ENCODE assay signal across 1 cellular context in the genomic region with DNA sequence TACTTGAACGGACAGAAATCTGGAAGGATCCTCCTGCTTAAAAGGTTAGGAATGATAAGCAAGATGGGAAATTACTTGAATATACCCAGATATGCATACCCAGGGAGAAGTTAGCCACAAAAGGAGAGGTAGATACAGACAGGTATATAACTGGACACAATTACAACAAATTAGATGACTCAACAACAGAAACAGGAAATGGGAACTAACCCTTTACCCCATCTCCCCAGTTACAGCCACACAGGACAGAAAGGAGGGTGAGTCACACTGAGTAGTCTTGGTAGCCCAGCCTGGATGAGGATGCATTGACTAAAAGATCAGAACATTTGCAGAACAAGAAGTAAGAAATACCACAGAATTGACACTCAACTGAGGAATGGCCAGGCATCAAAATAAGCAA.
A peak's percentile ranks its signal among the peaks of the same experiment; 100 is the strongest.
TF ChIP-seq lines count a peak whose summit lies in the region.

No MANE protein-coding gene starts in this region.

TF ChIP-seq in K562, 482 proteins besides CTCF, POLR2A, EP300 and RAD21 (continued from another document and continues in another):
- no peak for TF ChIP-seq ZFX (CRISPR knock-in tag; IDR thresholded peaks at IDR 0.05)
- TF ChIP-seq ZFP36 (IDR thresholded peaks at IDR 0.05; ENCODE audit: low read depth, low read length, partially characterized antibody), result no peak
- no peak for TF ChIP-seq KLF1 (tag; IDR thresholded peaks at IDR 0.05)
- TF ChIP-seq, protein P1, sequence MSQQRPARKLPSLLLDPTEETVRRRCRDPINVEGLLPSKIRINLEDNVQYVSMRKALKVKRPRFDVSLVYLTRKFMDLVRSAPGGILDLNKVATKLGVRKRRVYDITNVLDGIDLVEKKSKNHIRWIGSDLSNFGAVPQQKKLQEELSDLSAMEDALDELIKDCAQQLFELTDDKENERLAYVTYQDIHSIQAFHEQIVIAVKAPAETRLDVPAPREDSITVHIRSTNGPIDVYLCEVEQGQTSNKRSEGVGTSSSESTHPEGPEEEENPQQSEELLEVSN (IDR thresholded peaks at IDR 0.05; ENCODE audit: borderline replicate concordance in 1 of 2, extremely low read depth in 1 of 2, insufficient read depth in 1 of 2, insufficient read length in 1 of 2, low read depth in 1 of 2, low read length in 1 of 2, poor library complexity in 1 of 2, severe bottlenecking in 1 of 2), result no peak
- peak; percentile 46; the same call in 1 of the 2 replicates for TF ChIP-seq NFE2 (IDR thresholded peaks at IDR 0.05; ENCODE audit: low read depth)
- no peak for TF ChIP-seq EZH2 (IDR thresholded peaks at IDR 0.05; ENCODE audit: borderline replicate concordance, low read depth, low read length)
- TF ChIP-seq SMAD3 (CRISPR knock-in tag; conservative IDR thresholded peaks at IDR 0.05), result no peak
- TF ChIP-seq, protein P2, sequence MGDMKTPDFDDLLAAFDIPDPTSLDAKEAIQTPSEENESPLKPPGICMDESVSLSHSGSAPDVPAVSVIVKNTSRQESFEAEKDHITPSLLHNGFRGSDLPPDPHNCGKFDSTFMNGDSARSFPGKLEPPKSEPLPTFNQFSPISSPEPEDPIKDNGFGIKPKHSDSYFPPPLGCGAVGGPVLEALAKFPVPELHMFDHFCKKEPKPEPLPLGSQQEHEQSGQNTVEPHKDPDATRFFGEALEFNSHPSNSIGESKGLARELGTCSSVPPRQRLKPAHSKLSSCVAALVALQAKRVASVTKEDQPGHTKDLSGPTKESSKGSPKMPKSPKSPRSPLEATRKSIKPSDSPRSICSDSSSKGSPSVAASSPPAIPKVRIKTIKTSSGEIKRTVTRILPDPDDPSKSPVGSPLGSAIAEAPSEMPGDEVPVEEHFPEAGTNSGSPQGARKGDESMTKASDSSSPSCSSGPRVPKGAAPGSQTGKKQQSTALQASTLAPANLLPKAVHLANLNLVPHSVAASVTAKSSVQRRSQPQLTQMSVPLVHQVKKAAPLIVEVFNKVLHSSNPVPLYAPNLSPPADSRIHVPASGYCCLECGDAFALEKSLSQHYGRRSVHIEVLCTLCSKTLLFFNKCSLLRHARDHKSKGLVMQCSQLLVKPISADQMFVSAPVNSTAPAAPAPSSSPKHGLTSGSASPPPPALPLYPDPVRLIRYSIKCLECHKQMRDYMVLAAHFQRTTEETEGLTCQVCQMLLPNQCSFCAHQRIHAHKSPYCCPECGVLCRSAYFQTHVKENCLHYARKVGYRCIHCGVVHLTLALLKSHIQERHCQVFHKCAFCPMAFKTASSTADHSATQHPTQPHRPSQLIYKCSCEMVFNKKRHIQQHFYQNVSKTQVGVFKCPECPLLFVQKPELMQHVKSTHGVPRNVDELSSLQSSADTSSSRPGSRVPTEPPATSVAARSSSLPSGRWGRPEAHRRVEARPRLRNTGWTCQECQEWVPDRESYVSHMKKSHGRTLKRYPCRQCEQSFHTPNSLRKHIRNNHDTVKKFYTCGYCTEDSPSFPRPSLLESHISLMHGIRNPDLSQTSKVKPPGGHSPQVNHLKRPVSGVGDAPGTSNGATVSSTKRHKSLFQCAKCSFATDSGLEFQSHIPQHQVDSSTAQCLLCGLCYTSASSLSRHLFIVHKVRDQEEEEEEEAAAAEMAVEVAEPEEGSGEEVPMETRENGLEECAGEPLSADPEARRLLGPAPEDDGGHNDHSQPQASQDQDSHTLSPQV (IDR thresholded peaks at IDR 0.05), result 0 out of 2 replicates have a peak, but pooled peaks have one; percentile 30
- TF ChIP-seq MAFK (IDR thresholded peaks at IDR 0.05; ENCODE audit: low read length), result peak; percentile 17; the same call in 1 of the 2 replicates
- TF ChIP-seq, protein P3, sequence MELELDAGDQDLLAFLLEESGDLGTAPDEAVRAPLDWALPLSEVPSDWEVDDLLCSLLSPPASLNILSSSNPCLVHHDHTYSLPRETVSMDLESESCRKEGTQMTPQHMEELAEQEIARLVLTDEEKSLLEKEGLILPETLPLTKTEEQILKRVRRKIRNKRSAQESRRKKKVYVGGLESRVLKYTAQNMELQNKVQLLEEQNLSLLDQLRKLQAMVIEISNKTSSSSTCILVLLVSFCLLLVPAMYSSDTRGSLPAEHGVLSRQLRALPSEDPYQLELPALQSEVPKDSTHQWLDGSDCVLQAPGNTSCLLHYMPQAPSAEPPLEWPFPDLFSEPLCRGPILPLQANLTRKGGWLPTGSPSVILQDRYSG (tag; conservative IDR thresholded peaks at IDR 0.05; ENCODE audit: low read depth), result no peak
- no peak for TF ChIP-seq JUNB (CRISPR knock-in tag; conservative IDR thresholded peaks at IDR 0.05)
- TF ChIP-seq, protein P4, sequence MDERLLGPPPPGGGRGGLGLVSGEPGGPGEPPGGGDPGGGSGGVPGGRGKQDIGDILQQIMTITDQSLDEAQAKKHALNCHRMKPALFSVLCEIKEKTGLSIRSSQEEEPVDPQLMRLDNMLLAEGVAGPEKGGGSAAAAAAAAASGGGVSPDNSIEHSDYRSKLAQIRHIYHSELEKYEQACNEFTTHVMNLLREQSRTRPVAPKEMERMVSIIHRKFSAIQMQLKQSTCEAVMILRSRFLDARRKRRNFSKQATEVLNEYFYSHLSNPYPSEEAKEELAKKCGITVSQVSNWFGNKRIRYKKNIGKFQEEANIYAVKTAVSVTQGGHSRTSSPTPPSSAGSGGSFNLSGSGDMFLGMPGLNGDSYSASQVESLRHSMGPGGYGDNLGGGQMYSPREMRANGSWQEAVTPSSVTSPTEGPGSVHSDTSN (CRISPR knock-in tag; IDR thresholded peaks at IDR 0.05; ENCODE audit: low read depth), result no peak
- TF ChIP-seq, protein P4 (tag; conservative IDR thresholded peaks at IDR 0.05; ENCODE audit: low read depth), result no peak
- TF ChIP-seq, protein P5, sequence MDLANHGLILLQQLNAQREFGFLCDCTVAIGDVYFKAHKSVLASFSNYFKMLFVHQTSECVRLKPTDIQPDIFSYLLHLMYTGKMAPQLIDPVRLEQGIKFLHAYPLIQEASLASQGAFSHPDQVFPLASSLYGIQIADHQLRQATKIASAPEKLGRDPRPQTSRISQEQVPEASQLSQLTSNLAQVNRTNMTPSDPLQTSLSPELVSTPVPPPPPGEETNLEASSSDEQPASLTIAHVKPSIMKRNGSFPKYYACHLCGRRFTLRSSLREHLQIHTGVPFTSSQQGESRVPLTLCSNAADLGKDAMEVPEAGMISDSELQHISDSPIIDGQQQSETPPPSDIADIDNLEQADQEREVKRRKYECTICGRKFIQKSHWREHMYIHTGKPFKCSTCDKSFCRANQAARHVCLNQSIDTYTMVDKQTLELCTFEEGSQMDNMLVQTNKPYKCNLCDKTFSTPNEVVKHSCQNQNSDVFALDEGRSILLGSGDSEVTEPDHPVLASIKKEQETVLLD (IDR thresholded peaks at IDR 0.05), result no peak
- TF ChIP-seq CBFA2T2 (conservative IDR thresholded peaks at IDR 0.05), result no peak
- no peak for TF ChIP-seq GABPB2 (CRISPR knock-in tag; conservative IDR thresholded peaks at IDR 0.05)
- no peak for TF ChIP-seq NFATC3 (IDR thresholded peaks at IDR 0.05)
- TF ChIP-seq ESRRB (CRISPR knock-in tag; IDR thresholded peaks at IDR 0.05; ENCODE audit: borderline replicate concordance), result no peak
- TF ChIP-seq, protein P6, sequence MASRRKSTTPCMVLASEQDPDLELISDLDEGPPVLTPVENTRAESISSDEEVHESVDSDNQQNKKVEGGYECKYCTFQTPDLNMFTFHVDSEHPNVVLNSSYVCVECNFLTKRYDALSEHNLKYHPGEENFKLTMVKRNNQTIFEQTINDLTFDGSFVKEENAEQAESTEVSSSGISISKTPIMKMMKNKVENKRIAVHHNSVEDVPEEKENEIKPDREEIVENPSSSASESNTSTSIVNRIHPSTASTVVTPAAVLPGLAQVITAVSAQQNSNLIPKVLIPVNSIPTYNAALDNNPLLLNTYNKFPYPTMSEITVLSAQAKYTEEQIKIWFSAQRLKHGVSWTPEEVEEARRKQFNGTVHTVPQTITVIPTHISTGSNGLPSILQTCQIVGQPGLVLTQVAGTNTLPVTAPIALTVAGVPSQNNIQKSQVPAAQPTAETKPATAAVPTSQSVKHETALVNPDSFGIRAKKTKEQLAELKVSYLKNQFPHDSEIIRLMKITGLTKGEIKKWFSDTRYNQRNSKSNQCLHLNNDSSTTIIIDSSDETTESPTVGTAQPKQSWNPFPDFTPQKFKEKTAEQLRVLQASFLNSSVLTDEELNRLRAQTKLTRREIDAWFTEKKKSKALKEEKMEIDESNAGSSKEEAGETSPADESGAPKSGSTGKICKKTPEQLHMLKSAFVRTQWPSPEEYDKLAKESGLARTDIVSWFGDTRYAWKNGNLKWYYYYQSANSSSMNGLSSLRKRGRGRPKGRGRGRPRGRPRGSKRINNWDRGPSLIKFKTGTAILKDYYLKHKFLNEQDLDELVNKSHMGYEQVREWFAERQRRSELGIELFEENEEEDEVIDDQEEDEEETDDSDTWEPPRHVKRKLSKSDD (conservative IDR thresholded peaks at IDR 0.05; ENCODE audit: low read length), result no peak
- TF ChIP-seq BRD9 (IDR thresholded peaks at IDR 0.05; ENCODE audit: low read depth, partially characterized antibody), result no peak
- no peak for TF ChIP-seq ESRRA (IDR thresholded peaks at IDR 0.05; ENCODE audit: borderline replicate concordance, low read depth)
- TF ChIP-seq ELF4 (CRISPR knock-in tag; IDR thresholded peaks at IDR 0.05), result no peak
- peak in 1 of 2 experiments; percentile 51; a peak in 1 of 4 replicates for TF ChIP-seq RCOR1 (IDR thresholded peaks at IDR 0.05; ENCODE audit: borderline replicate concordance in 1 of 2, low read depth in 2 of 2, low read length in 2 of 2)
- no peak for TF ChIP-seq TBL1XR1 (IDR thresholded peaks at IDR 0.05; ENCODE audit: low read length in 2 of 2)
- TF ChIP-seq, protein P7, sequence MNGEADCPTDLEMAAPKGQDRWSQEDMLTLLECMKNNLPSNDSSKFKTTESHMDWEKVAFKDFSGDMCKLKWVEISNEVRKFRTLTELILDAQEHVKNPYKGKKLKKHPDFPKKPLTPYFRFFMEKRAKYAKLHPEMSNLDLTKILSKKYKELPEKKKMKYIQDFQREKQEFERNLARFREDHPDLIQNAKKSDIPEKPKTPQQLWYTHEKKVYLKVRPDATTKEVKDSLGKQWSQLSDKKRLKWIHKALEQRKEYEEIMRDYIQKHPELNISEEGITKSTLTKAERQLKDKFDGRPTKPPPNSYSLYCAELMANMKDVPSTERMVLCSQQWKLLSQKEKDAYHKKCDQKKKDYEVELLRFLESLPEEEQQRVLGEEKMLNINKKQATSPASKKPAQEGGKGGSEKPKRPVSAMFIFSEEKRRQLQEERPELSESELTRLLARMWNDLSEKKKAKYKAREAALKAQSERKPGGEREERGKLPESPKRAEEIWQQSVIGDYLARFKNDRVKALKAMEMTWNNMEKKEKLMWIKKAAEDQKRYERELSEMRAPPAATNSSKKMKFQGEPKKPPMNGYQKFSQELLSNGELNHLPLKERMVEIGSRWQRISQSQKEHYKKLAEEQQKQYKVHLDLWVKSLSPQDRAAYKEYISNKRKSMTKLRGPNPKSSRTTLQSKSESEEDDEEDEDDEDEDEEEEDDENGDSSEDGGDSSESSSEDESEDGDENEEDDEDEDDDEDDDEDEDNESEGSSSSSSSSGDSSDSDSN (IDR thresholded peaks at IDR 0.05; ENCODE audit: borderline replicate concordance in 1 of 2, low read depth in 2 of 2, low read length in 2 of 2), result no peak
- TF ChIP-seq NFIC (IDR thresholded peaks at IDR 0.05), result no peak
- no peak for TF ChIP-seq ZNF184 (CRISPR knock-in tag; IDR thresholded peaks at IDR 0.05)
- TF ChIP-seq, protein P8, sequence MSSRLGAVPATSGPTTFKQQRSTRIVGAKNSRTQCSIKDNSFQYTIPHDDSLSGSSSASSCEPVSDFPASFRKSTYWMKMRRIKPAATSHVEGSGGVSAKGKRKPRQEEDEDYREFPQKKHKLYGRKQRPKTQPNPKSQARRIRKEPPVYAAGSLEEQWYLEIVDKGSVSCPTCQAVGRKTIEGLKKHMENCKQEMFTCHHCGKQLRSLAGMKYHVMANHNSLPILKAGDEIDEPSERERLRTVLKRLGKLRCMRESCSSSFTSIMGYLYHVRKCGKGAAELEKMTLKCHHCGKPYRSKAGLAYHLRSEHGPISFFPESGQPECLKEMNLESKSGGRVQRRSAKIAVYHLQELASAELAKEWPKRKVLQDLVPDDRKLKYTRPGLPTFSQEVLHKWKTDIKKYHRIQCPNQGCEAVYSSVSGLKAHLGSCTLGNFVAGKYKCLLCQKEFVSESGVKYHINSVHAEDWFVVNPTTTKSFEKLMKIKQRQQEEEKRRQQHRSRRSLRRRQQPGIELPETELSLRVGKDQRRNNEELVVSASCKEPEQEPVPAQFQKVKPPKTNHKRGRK (tag; IDR thresholded peaks at IDR 0.05), result no peak
- TF ChIP-seq MTF1 (CRISPR knock-in tag; IDR thresholded peaks at IDR 0.05; ENCODE audit: borderline replicate concordance), result no peak
- TF ChIP-seq TAF9B (IDR thresholded peaks at IDR 0.05; ENCODE audit: partially characterized antibody), result no peak
- TF ChIP-seq SOX6 (IDR thresholded peaks at IDR 0.05), result peak; percentile 57; the same call in 1 of the 2 replicates
- no peak for TF ChIP-seq ETS2 (tag; IDR thresholded peaks at IDR 0.05; ENCODE audit: borderline replicate concordance, poor library complexity, severe bottlenecking)
- TF ChIP-seq FOXK2 (conservative IDR thresholded peaks at IDR 0.05 in 1 of 2, IDR thresholded peaks at IDR 0.05 in 1 of 2; ENCODE audit: low read depth in 2 of 2), result no peak
- TF ChIP-seq XRCC3 (IDR thresholded peaks at IDR 0.05), result no peak
- no peak for TF ChIP-seq SRSF7 (optimal IDR thresholded peaks at IDR 0.05; ENCODE audit: low read depth, low read length)
- TF ChIP-seq, protein P9, sequence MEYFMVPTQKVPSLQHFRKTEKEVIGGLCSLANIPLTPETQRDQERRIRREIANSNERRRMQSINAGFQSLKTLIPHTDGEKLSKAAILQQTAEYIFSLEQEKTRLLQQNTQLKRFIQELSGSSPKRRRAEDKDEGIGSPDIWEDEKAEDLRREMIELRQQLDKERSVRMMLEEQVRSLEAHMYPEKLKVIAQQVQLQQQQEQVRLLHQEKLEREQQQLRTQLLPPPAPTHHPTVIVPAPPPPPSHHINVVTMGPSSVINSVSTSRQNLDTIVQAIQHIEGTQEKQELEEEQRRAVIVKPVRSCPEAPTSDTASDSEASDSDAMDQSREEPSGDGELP (CRISPR knock-in tag; IDR thresholded peaks at IDR 0.05; ENCODE audit: borderline replicate concordance), result no peak
- TF ChIP-seq, protein P10, sequence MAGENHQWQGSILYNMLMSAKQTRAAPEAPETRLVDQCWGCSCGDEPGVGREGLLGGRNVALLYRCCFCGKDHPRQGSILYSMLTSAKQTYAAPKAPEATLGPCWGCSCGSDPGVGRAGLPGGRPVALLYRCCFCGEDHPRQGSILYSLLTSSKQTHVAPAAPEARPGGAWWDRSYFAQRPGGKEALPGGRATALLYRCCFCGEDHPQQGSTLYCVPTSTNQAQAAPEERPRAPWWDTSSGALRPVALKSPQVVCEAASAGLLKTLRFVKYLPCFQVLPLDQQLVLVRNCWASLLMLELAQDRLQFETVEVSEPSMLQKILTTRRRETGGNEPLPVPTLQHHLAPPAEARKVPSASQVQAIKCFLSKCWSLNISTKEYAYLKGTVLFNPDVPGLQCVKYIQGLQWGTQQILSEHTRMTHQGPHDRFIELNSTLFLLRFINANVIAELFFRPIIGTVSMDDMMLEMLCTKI (IDR thresholded peaks at IDR 0.05; ENCODE audit: partially characterized antibody), result no peak
- no peak for TF ChIP-seq MBD2 (IDR thresholded peaks at IDR 0.05; ENCODE audit: borderline replicate concordance, low read depth)
- no peak for TF ChIP-seq ZNF282 (CRISPR knock-in tag; IDR thresholded peaks at IDR 0.05)
- TF ChIP-seq RBM22 (IDR thresholded peaks at IDR 0.05; ENCODE audit: low read depth, low read length, poor library complexity, severe bottlenecking), result no peak
- TF ChIP-seq NBN (IDR thresholded peaks at IDR 0.05; ENCODE audit: low read depth), result no peak
- no peak for TF ChIP-seq ZC3H11A (IDR thresholded peaks at IDR 0.05; ENCODE audit: low read depth, low read length)
